ENCODE assay signal across 29 cellular contexts in the genomic region with DNA sequence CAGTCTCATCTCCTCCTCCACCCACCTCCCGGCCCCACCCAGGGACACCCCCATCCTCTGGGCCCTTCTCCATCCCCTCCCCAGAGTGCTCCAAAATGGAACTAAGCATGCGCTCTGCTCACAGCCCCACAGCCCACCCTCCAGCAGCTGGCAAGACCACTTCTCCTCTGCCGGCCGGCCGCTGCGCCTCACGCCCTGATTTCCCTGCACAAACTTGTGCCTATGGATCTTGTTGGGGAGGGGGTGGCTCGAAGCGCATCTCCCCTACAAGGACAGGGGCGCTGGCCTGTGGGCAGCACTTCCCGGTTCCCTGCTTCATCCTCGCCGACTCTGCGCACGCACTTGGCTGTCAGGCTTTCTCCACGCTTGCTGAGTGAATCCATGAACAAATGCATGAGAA.
"Had no signal": no experiment of that assay in that cellular context is flagged by ENCODE, and none has a peak within 500 bp of the region (broad histone marks: within the 10 kb centered on the region; RNA-seq: fewer than 3 reads in every experiment).

No MANE protein-coding gene starts in this region.

- H2AFZ ChIP-seq: parathyroid adenoma had no signal

- H3K4me2 ChIP-seq: smooth muscle cell had no signal

- H3K36me3 Mint-ChIP-seq: immature natural killer cell; mesothelial cell of epicardium; naive B cell; natural killer cell; stimulated activated memory B cell treated with anti-CD40 and anti-IgM and Interleukin-4, amounts not matched to agents 10 μg/mL and 1 μg/mL and 100 μg/mL, for 72 hours had no signal

- H3K4me3 Mint-ChIP-seq: immature natural killer cell; mesothelial cell of epicardium; natural killer cell; nephron progenitor cell; stimulated activated memory B cell treated with anti-CD40 and anti-IgM and Interleukin-4, amounts not matched to agents 10 μg/mL and 1 μg/mL and 100 μg/mL, for 72 hours; stimulated activated naive CD8-positive, alpha-beta T cell treated with anti-CD3 and anti-CD28 coated beads, Interleukin-15, amount 100 ng/mL, for 72 hours had no signal

- ATAC-seq: left colon; left lung; natural killer cell; psoas muscle; right lobe of liver; stimulated activated memory B cell treated with anti-CD40 and anti-IgM and Interleukin-4, amounts not matched to agents 10 μg/mL and 1 μg/mL and 100 μg/mL, for 72 hours; stimulated activated naive CD8-positive, alpha-beta T cell treated with anti-CD3 and anti-CD28 coated beads, Interleukin-15, amount 100 ng/mL, for 72 hours had no signal

- H3K27ac ChIP-seq: neutrophil, parathyroid adenoma, psoas muscle, right lobe of liver, tibial nerve, vagina had no signal

- H3K9me3 Mint-ChIP-seq: immature natural killer cell; mesothelial cell of epicardium; naive B cell; natural killer cell; nephron progenitor cell; stimulated activated memory B cell treated with anti-CD40 and anti-IgM and Interleukin-4, amounts not matched to agents 10 μg/mL and 1 μg/mL and 100 μg/mL, for 72 hours; stimulated activated naive CD8-positive, alpha-beta T cell treated with anti-CD3 and anti-CD28 coated beads, Interleukin-15, amount 100 ng/mL, for 72 hours had no signal

- H3K27ac Mint-ChIP-seq: immature natural killer cell; mesothelial cell of epicardium; natural killer cell; nephron progenitor cell; stimulated activated memory B cell treated with anti-CD40 and anti-IgM and Interleukin-4, amounts not matched to agents 10 μg/mL and 1 μg/mL and 100 μg/mL, for 72 hours; stimulated activated naive CD8-positive, alpha-beta T cell treated with anti-CD3 and anti-CD28 coated beads, Interleukin-15, amount 100 ng/mL, for 72 hours had no signal

- H3K9me3 ChIP-seq: left lung, neutrophil, psoas muscle, right atrium auricular region, right lobe of liver, tibial nerve, upper lobe of left lung, vagina had no signal

- DNase-seq: hypothalamus; immature natural killer cell; kidney; left colon; left lung; mesendoderm; naive B cell; natural killer cell; nephron progenitor cell; occipital lobe; psoas muscle; right lobe of liver; stimulated activated CD4-positive, alpha-beta T cell treated with anti-CD3 and anti-CD28 coated beads, Interleukin-1b, Interleukin-23, amount 100 ng/mL, for 48 hours; stimulated activated CD4-positive, alpha-beta T cell treated with anti-CD3 and anti-CD28 coated beads, Interleukin-2, amount 100 ng/mL, for 48 hours; stimulated activated CD4-positive, alpha-beta T cell treated with anti-CD3 and anti-CD28 coated beads, Interleukin-4, amount 100 ng/mL, for 4 hours; stimulated activated CD8-positive, alpha-beta memory T cell treated with anti-CD3 and anti-CD28 coated beads, Interleukin-4, amount 100 ng/mL, for 48 hours; stimulated activated naive CD4-positive, alpha-beta T cell treated with Interleukin-2 at 50 U/mL for 16 hours; stimulated activated naive CD8-positive, alpha-beta T cell treated with anti-CD3 and anti-CD28 coated beads, Interleukin-15, amount 100 ng/mL, for 72 hours; substantia nigra had no signal

- H3K4me3 ChIP-seq: left lung, lung, psoas muscle, right atrium auricular region, right lobe of liver, smooth muscle cell, tibial nerve, upper lobe of left lung, vagina had no signal

- H3K9ac ChIP-seq: parathyroid adenoma had no signal

- H3K36me3 ChIP-seq: left lung, neutrophil, right atrium auricular region, right lobe of liver, tibial nerve, upper lobe of left lung, vagina had no signal
